Comparison of ENCODE assay signal across 12 cellular contexts in the genomic region with DNA sequence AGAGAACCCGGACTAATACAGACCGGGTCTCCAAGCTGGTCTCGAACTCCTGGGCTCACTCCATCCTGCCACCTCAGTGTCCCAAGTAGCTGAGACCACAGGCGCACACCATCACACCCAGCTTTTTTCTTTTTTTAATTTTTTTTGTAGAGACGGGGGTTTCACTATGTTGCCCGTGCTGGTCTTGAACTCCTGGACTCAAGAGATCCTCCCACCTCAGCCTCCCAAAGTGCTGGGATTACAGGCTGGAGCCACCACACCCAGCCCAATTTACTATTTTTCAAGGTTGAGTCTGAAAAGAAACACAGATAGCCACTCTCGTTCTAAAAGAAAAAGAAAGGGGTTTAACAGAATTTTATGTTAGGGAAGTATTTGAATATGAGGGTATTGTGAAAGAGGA. TPM values are rescaled to one million over a fixed set of nuclear protein-coding genes. Genes with fewer than 3 reads are reported as not detected.
A peak's percentile ranks its signal among the peaks of the same experiment; 100 is the strongest.
DNase-seq lines count a peak whose midpoint lies in the region; ATAC-seq, FAIRE-seq and TF ChIP-seq lines count a peak whose summit lies in the region.
"Had no signal": no experiment of that assay in that cellular context is flagged by ENCODE, and none has a peak within 500 bp of the region (broad histone marks: within the 10 kb centered on the region; RNA-seq: fewer than 3 reads in every experiment).

No MANE protein-coding gene starts in this region.

- H3K9me3 Mint-ChIP-seq in CD8-positive, alpha-beta T cell: no peaks in the 10 kb centered on the region
- no peaks in the 10 kb centered on the region for H3K9me3 Mint-ChIP-seq in HFFc6
- no peaks in the 10 kb centered on the region for H3K9me3 Mint-ChIP-seq in activated T-helper 17 cell treated with anti-CD3 and anti-CD28 coated beads, Interleukin-2, amount 50 U/mL, for 72 hours

- peaks cover 10% of the 10 kb centered on the region for H3K36me3 Mint-ChIP-seq in CD8-positive, alpha-beta T cell
- H3K36me3 Mint-ChIP-seq in HFFc6 (ENCODE audit: low read depth): no peaks in the 10 kb centered on the region
- H3K36me3 Mint-ChIP-seq in activated T-helper 17 cell treated with anti-CD3 and anti-CD28 coated beads, Interleukin-2, amount 50 U/mL, for 72 hours (ENCODE audit: low read depth): peaks cover 63% of the 10 kb centered on the region

- ATAC-seq in CD8-positive, alpha-beta T cell: no peak
- no peak for ATAC-seq in activated T-helper 17 cell treated with anti-CD3 and anti-CD28 coated beads, Interleukin-2, amount 50 U/mL, for 72 hours (replicated peaks)
- no peak for ATAC-seq in GM19467 (IDR thresholded peaks at IDR 0.05; ENCODE audit: unreplicated experiment)

- peak overlapping the region; percentile 93 for H3K9ac ChIP-seq in mucosa of stomach (ENCODE audit: low read length)

- H3K27ac Mint-ChIP-seq in CD8-positive, alpha-beta T cell: no peak overlapping the region
- no peak overlapping the region for H3K27ac Mint-ChIP-seq in HFFc6
- H3K27ac Mint-ChIP-seq in activated T-helper 17 cell treated with anti-CD3 and anti-CD28 coated beads, Interleukin-2, amount 50 U/mL, for 72 hours: peak overlapping the region; percentile 93

- H3K4me3 ChIP-seq in CD8-positive, alpha-beta T cell (ENCODE audit: low read depth, low read length): no peak overlapping the region
- H3K4me3 ChIP-seq in mucosa of stomach (ENCODE audit: low read length): no peak overlapping the region

- H3K9me3 ChIP-seq in CD8-positive, alpha-beta T cell (ENCODE audit: low read length): no peaks in the 10 kb centered on the region
- H3K9me3 ChIP-seq in mucosa of stomach (ENCODE audit: control insufficient read depth, low read length): no peaks in the 10 kb centered on the region

- H3K36me3 ChIP-seq in CD8-positive, alpha-beta T cell (ENCODE audit: insufficient read depth, low read length): no peaks in the 10 kb centered on the region
- H3K36me3 ChIP-seq in mucosa of stomach (ENCODE audit: control insufficient read depth, insufficient read depth, low read length): no peaks in the 10 kb centered on the region

- FAIRE-seq in HTR-8/SVneo (lab: Jason Lieb, UNC): no peak
- FAIRE-seq: D721Med had no signal

- H3K27ac ChIP-seq in CD8-positive, alpha-beta T cell (ENCODE audit: low read depth, low read length): no peak overlapping the region
- H3K27ac ChIP-seq: SK-N-MC had no signal

- no peak for TF ChIP-seq CTCF in CD8-positive, alpha-beta T cell (IDR thresholded peaks at IDR 0.05)
- TF ChIP-seq CTCF in HFFc6 (IDR thresholded peaks at IDR 0.05) (no peak), GM10266 (IDR thresholded peaks at IDR 0.05; ENCODE audit: control insufficient read depth, insufficient read depth, low read depth, missing control alignments) (no peak)

- peaks cover 34% of the 10 kb centered on the region for H3K4me1 ChIP-seq in CD8-positive, alpha-beta T cell (ENCODE audit: insufficient read depth, low read length)
- peaks cover 14% of the 10 kb centered on the region for H3K4me1 ChIP-seq in mucosa of stomach (ENCODE audit: control insufficient read depth, insufficient read depth, low read length)

- CTCF ChIA-PET in CD8-positive, alpha-beta T cell (lab: Charles Lee): no interaction called here

- intact Hi-C loops in CD8-positive, alpha-beta T cell (cut with DNase I, micrococcal nuclease): loop anchor here in 1 of 2 experiments (2.0 kb wide), 1 partner anchor 15 kb away; no protein-coding TSS in a partner anchor

- no peaks in the 10 kb centered on the region for H3K27me3 ChIP-seq in CD8-positive, alpha-beta T cell (ENCODE audit: insufficient read depth, low read length)
- no peaks in the 10 kb centered on the region for H3K27me3 ChIP-seq in mucosa of stomach (ENCODE audit: control insufficient read depth, insufficient read depth, low read length)

- no peaks in the 10 kb centered on the region for H3K27me3 Mint-ChIP-seq in CD8-positive, alpha-beta T cell (ENCODE audit: low read depth)
- H3K27me3 Mint-ChIP-seq in HFFc6 (ENCODE audit: insufficient read depth): no peaks in the 10 kb centered on the region
- H3K27me3 Mint-ChIP-seq in activated T-helper 17 cell treated with anti-CD3 and anti-CD28 coated beads, Interleukin-2, amount 50 U/mL, for 72 hours: no peaks in the 10 kb centered on the region

- peak overlapping the region; percentile 39 for H3K4me3 Mint-ChIP-seq in CD8-positive, alpha-beta T cell
- H3K4me3 Mint-ChIP-seq in HFFc6: peak overlapping the region; percentile 91
- H3K4me3 Mint-ChIP-seq in activated T-helper 17 cell treated with anti-CD3 and anti-CD28 coated beads, Interleukin-2, amount 50 U/mL, for 72 hours: peak overlapping the region; percentile 88

- POLR2A ChIA-PET in CD8-positive, alpha-beta T cell (lab: Charles Lee): no interaction called here

- DNase-seq in CD8-positive, alpha-beta T cell: no peak
- DNase-seq in HFFc6: no peak
- DNase-seq in HTR-8/SVneo (ENCODE audit: insufficient read length, low spot score): no peak
- DNase-seq in GM10266 (ENCODE audit: extremely low spot score): no peak
- DNase-seq in GF-D8 (lab: John Stamatoyannopoulos, UW): no peak
- DNase-seq: GOT3, NCI-H1436 had no signal

- peaks cover 61% of the 10 kb centered on the region for H3K4me1 Mint-ChIP-seq in CD8-positive, alpha-beta T cell (ENCODE audit: low read depth)
- peaks cover 34% of the 10 kb centered on the region for H3K4me1 Mint-ChIP-seq in HFFc6 (ENCODE audit: low read depth)
- peaks cover 22% of the 10 kb centered on the region for H3K4me1 Mint-ChIP-seq in activated T-helper 17 cell treated with anti-CD3 and anti-CD28 coated beads, Interleukin-2, amount 50 U/mL, for 72 hours

RNA-seq across cellular contexts. Expression of gene ERO1A, which starts 1.8 kb away (rescaled TPM):
- total RNA-seq in CD8-positive, alpha-beta T cell: 10 to 100 TPM; 55.3 to 55.4 TPM
- 10 to 100 TPM; 55.6 to 64.8 (median 59.6) TPM for total RNA-seq in HFFc6 (2021; fragmentation: NEBNext Ultra II Directional; extraction: Animal tissue kit (Norgen Biotek cat#: 25700))
- total RNA-seq in activated T-helper 17 cell treated with anti-CD3 and anti-CD28 coated beads, Interleukin-2, amount 50 U/mL, for 72 hours: 100 to 1,000 TPM; 220 to 329 TPM

RNA-seq across cellular contexts. Expression of gene PSMC6, which starts 13.5 kb away (rescaled TPM):
- 100 to 1,000 TPM; 108 to 122 TPM for total RNA-seq in CD8-positive, alpha-beta T cell
- 100 to 1,000 TPM in 3 of 6 experiments, 10 to 100 TPM in 3; 78.9 to 110 (median 95.3) TPM for total RNA-seq in HFFc6 (2021; fragmentation: NEBNext Ultra II Directional; extraction: Animal tissue kit (Norgen Biotek cat#: 25700))
- 100 to 1,000 TPM in 1 of 2 donors, 10 to 100 TPM in 1; 90.0 to 122 TPM for total RNA-seq in activated T-helper 17 cell treated with anti-CD3 and anti-CD28 coated beads, Interleukin-2, amount 50 U/mL, for 72 hours

RNA-seq across cellular contexts. Expression of gene STYX, which starts 36.4 kb away (rescaled TPM):
- 10 to 100 TPM; 15.9 to 16.6 TPM for total RNA-seq in CD8-positive, alpha-beta T cell
- total RNA-seq in HFFc6 (2021; fragmentation: NEBNext Ultra II Directional; extraction: Animal tissue kit (Norgen Biotek cat#: 25700)): 10 to 100 TPM; 19.3 to 24.7 (median 22.8) TPM
- 10 to 100 TPM; 13.4 to 14.0 TPM for total RNA-seq in activated T-helper 17 cell treated with anti-CD3 and anti-CD28 coated beads, Interleukin-2, amount 50 U/mL, for 72 hours

Comparison
In these comparisons a context has a peak if more than half of its experiments do, and no peak if none do; other contexts are left out.
1. H3K4me3 Mint-ChIP-seq: peak in every context shown above with its lines; median percentile 91 in HFFc6; 88 in activated T-helper 17 cell treated with anti-CD3 and anti-CD28 coated beads, Interleukin-2, amount 50 U/mL, for 72 hours; 39 in CD8-positive, alpha-beta T cell.